9 cellular contexts compared by ENCODE assay signal in the genomic region with DNA sequence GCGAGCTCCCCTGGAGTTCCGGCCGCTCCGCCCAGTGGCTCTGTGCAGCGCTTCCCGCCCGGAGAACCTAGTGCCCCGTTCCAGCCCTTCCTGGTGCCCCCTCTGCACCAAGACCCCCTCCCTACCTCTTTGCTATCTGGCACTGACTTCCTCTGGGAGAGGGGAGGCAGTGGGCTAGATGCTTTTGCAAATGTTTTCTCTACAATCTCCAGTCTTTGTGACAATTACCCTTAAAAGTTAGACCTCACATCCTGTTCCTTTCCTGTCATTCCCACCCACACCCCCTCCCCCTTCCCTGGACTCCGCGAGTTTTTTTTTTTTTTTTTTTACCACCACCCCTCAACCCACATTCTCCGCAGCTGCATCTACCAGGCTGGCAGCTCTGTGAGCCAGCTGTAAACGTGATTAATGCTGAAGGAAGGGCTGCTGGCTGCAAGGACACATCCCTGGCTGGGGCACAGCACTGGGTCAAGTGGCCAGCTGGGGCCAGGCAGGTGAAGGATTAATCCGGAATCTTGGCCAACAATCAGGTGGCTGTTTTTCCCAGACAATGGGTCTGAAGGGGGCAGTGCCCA.
A peak's percentile ranks its signal among the peaks of the same experiment; 100 is the strongest.
DNase-seq lines count a peak whose midpoint lies in the region; ATAC-seq and TF ChIP-seq lines count a peak whose summit lies in the region.
"Had no signal": no experiment of that assay in that cellular context is flagged by ENCODE, and none has a peak within 500 bp of the region (broad histone marks: within the 10 kb centered on the region; RNA-seq: fewer than 3 reads in every experiment).

No MANE protein-coding gene starts in this region.

- H3K4me1 Mint-ChIP-seq in stimulated activated naive CD8-positive, alpha-beta T cell treated with anti-CD3 and anti-CD28 coated beads, Interleukin-15, amount 100 ng/mL, for 72 hours: peaks cover 26% of the 10 kb centered on the region

- H3K9me3 ChIP-seq in left ventricle myocardium inferior (replicated peaks): no peaks in the 10 kb centered on the region

- peak; percentile 43 for DNase-seq in activated T-cell treated with anti-CD3 and anti-CD28 coated beads, Interleukin-2, amount 50 U/mL, for 1 hour
- no peak for DNase-seq in activated T-cell treated with anti-CD3 and anti-CD28 coated beads, Interleukin-2, amount 50 U/mL, for 48 hours
- DNase-seq in RPMI7951 (ENCODE audit: low read depth) (peak; percentile 33), left ventricle myocardium inferior (no peak), ureter (ENCODE audit: low spot score) (no peak), DMS114 treated with DMSO at 0.1 percent for 48 hours (lab: John Stamatoyannopoulos, UW; ENCODE audit: unreplicated experiment) (no peak)
- DNase-seq in stimulated activated naive CD8-positive, alpha-beta T cell treated with anti-CD3 and anti-CD28 coated beads, Interleukin-15, amount 100 ng/mL, for 72 hours: no peak

- H3K4me1 ChIP-seq in left ventricle myocardium inferior: peaks cover 14% of the 10 kb centered on the region

- H3K4me3 Mint-ChIP-seq in stimulated activated naive CD8-positive, alpha-beta T cell treated with anti-CD3 and anti-CD28 coated beads, Interleukin-15, amount 100 ng/mL, for 72 hours: peak overlapping the region; percentile 72 to 85

- H3K27ac ChIP-seq in left ventricle myocardium inferior (replicated peaks): no peak overlapping the region
- H3K27ac ChIP-seq: VCaP had no signal

- ATAC-seq in stimulated activated naive CD8-positive, alpha-beta T cell treated with anti-CD3 and anti-CD28 coated beads, Interleukin-15, amount 100 ng/mL, for 72 hours: no peak
- no peak for ATAC-seq in GM21360 (IDR thresholded peaks at IDR 0.05; ENCODE audit: unreplicated experiment)

- no peaks in the 10 kb centered on the region for H3K9me3 Mint-ChIP-seq in stimulated activated naive CD8-positive, alpha-beta T cell treated with anti-CD3 and anti-CD28 coated beads, Interleukin-15, amount 100 ng/mL, for 72 hours

- TF ChIP-seq CTCF in left ventricle myocardium inferior (IDR thresholded peaks at IDR 0.05; ENCODE audit: borderline replicate concordance): no peak

- H3K27me3 Mint-ChIP-seq in stimulated activated naive CD8-positive, alpha-beta T cell treated with anti-CD3 and anti-CD28 coated beads, Interleukin-15, amount 100 ng/mL, for 72 hours: peaks cover 29% of the 10 kb centered on the region

- H3K36me3 ChIP-seq in left ventricle myocardium inferior: no peaks in the 10 kb centered on the region

- H3K27me3 ChIP-seq in left ventricle myocardium inferior (ENCODE audit: low read depth): peaks cover 76% of the 10 kb centered on the region

- H3K27ac Mint-ChIP-seq in stimulated activated naive CD8-positive, alpha-beta T cell treated with anti-CD3 and anti-CD28 coated beads, Interleukin-15, amount 100 ng/mL, for 72 hours: peak overlapping the region; percentile 54 to 89

- H3K4me3 ChIP-seq in left ventricle myocardium inferior: peak overlapping the region; percentile 56

- intact Hi-C loops in left ventricle myocardium inferior (cut with micrococcal nuclease): no loop called here

Comparison
In these comparisons a context has a peak if more than half of its experiments do, and no peak if none do; other contexts are left out.
1. DNase-seq: peak in activated T-cell treated with anti-CD3 and anti-CD28 coated beads, Interleukin-2, amount 50 U/mL, for 1 hour (single experiment) and RPMI7951 (single experiment); none in activated T-cell treated with anti-CD3 and anti-CD28 coated beads, Interleukin-2, amount 50 U/mL, for 48 hours (0 of 2), left ventricle myocardium inferior (single experiment), stimulated activated naive CD8-positive, alpha-beta T cell treated with anti-CD3 and anti-CD28 coated beads, Interleukin-15, amount 100 ng/mL, for 72 hours (0 of 2), ureter (single experiment) and DMS114 treated with DMSO at 0.1 percent for 48 hours (single experiment).